ENCODE assay signal across 1 cellular context in the genomic region with DNA sequence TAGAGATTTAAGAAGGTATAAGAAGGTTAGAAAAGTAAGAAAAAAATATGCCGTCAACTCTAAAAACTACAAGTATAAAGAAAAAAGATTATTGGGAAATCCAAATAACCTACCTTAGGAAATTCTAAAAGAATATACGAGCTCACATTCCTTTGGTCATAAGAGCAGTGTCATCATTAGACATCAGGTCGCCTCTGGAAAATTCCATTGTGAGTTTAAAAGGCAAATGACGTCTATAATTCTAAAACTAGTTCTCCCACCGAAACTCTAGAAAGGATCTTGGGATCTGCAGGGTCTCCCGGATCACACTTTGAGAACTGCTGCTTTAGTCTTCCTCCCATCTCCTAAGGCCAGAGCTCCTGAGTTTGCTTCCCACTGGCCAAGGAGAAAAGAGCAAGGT.
TF ChIP-seq lines count a peak whose summit lies in the region.

No MANE protein-coding gene starts in this region.

TF ChIP-seq in HepG2, 621 proteins besides CTCF, POLR2A, EP300 and RAD21:
- no peak for TF ChIP-seq HIVEP1 (CRISPR knock-in tag; IDR thresholded peaks at IDR 0.05)
- no peak for TF ChIP-seq IKZF1 (IDR thresholded peaks at IDR 0.05)
- no peak; the same call in 1 of the 2 replicates for TF ChIP-seq TGIF2 (CRISPR knock-in tag; IDR thresholded peaks at IDR 0.05)
- no peak for TF ChIP-seq ZNF205 (CRISPR knock-in tag; IDR thresholded peaks at IDR 0.05)
- TF ChIP-seq ZNF337 (CRISPR knock-in tag; IDR thresholded peaks at IDR 0.05; ENCODE audit: borderline replicate concordance, low read depth), result no peak
- TF ChIP-seq TAF15 (IDR thresholded peaks at IDR 0.05; ENCODE audit: low read depth, low read length, poor library complexity, severe bottlenecking), result no peak
- no peak for TF ChIP-seq ZNF816 (CRISPR knock-in tag; IDR thresholded peaks at IDR 0.05; ENCODE audit: borderline replicate concordance)
- TF ChIP-seq ZC3H4 (CRISPR knock-in tag; IDR thresholded peaks at IDR 0.05; ENCODE audit: borderline replicate concordance), result no peak
- TF ChIP-seq, protein P1, sequence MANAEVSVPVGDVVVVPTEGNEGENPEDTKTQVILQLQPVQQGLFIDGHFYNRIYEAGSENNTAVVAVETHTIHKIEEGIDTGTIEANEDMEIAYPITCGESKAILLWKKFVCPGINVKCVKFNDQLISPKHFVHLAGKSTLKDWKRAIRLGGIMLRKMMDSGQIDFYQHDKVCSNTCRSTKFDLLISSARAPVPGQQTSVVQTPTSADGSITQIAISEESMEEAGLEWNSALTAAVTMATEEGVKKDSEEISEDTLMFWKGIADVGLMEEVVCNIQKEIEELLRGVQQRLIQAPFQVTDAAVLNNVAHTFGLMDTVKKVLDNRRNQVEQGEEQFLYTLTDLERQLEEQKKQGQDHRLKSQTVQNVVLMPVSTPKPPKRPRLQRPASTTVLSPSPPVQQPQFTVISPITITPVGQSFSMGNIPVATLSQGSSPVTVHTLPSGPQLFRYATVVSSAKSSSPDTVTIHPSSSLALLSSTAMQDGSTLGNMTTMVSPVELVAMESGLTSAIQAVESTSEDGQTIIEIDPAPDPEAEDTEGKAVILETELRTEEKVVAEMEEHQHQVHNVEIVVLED (CRISPR knock-in tag; IDR thresholded peaks at IDR 0.05; ENCODE audit: borderline replicate concordance), result no peak
- TF ChIP-seq ZNF572 (CRISPR knock-in tag; IDR thresholded peaks at IDR 0.05), result no peak
- no peak for TF ChIP-seq ZZZ3 (CRISPR knock-in tag; IDR thresholded peaks at IDR 0.05; ENCODE audit: borderline replicate concordance)
- no peak for TF ChIP-seq FOXK1 (CRISPR knock-in tag; IDR thresholded peaks at IDR 0.05; ENCODE audit: borderline replicate concordance, low read depth)
- TF ChIP-seq MLLT10 (CRISPR knock-in tag; IDR thresholded peaks at IDR 0.05), result no peak
- TF ChIP-seq, protein P2, sequence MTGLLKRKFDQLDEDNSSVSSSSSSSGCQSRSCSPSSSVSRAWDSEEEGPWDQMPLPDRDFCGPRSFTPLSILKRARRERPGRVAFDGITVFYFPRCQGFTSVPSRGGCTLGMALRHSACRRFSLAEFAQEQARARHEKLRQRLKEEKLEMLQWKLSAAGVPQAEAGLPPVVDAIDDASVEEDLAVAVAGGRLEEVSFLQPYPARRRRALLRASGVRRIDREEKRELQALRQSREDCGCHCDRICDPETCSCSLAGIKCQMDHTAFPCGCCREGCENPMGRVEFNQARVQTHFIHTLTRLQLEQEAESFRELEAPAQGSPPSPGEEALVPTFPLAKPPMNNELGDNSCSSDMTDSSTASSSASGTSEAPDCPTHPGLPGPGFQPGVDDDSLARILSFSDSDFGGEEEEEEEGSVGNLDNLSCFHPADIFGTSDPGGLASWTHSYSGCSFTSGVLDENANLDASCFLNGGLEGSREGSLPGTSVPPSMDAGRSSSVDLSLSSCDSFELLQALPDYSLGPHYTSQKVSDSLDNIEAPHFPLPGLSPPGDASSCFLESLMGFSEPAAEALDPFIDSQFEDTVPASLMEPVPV (CRISPR knock-in tag; IDR thresholded peaks at IDR 0.05), result no peak
- TF ChIP-seq, protein P3, sequence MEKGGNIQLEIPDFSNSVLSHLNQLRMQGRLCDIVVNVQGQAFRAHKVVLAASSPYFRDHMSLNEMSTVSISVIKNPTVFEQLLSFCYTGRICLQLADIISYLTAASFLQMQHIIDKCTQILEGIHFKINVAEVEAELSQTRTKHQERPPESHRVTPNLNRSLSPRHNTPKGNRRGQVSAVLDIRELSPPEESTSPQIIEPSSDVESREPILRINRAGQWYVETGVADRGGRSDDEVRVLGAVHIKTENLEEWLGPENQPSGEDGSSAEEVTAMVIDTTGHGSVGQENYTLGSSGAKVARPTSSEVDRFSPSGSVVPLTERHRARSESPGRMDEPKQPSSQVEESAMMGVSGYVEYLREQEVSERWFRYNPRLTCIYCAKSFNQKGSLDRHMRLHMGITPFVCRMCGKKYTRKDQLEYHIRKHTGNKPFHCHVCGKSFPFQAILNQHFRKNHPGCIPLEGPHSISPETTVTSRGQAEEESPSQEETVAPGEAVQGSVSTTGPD (CRISPR knock-in tag; IDR thresholded peaks at IDR 0.05), result no peak
- TF ChIP-seq SOX6 (IDR thresholded peaks at IDR 0.05), result no peak
- no peak for TF ChIP-seq SOX6 (CRISPR knock-in tag; IDR thresholded peaks at IDR 0.05)
- no peak for TF ChIP-seq ATM (IDR thresholded peaks at IDR 0.05; ENCODE audit: borderline replicate concordance)
- no peak for TF ChIP-seq ZSCAN25 (CRISPR knock-in tag; IDR thresholded peaks at IDR 0.05)
- TF ChIP-seq ZFP36 (IDR thresholded peaks at IDR 0.05; ENCODE audit: borderline replicate concordance, low read depth, low read length, partially characterized antibody), result no peak
TF ChIP-seq in HepG2: peak in this region for 0.
